In genomic region chr1:15152318-15153183, GRCh38 we compare ENCODE assay signal across 9 cellular contexts. TPM values are rescaled to one million over a fixed set of nuclear protein-coding genes. Genes with fewer than 3 reads are reported as not detected.
A peak's percentile ranks its signal among the peaks of the same experiment; 100 is the strongest.
DNase-seq lines count a peak whose midpoint lies in the region; ATAC-seq and TF ChIP-seq lines count a peak whose summit lies in the region.
"Had no signal": no experiment of that assay in that cellular context is flagged by ENCODE, and none has a peak within 500 bp of the region (broad histone marks: within the 10 kb centered on the region; RNA-seq: fewer than 3 reads in every experiment).

No MANE protein-coding gene starts in this region.

- H3K4me1 Mint-ChIP-seq in dendritic cell treated with granulocyte-macrophage colony-stimulating factor and Interleukin-4, amounts not matched to agents 40 ng/mL and 50 ng/mL, for 4 days (ENCODE audit: low read depth): peaks cover 68% of the 10 kb centered on the region

- H3K4me3 ChIP-seq in LNCaP clone FGC (ENCODE audit: low read depth, low read length) (peak overlapping the region; percentile 53), kidney epithelial cell (ENCODE audit: low read depth, low read length) (peak overlapping the region; percentile 75), skin epidermis (peak overlapping the region; percentile 61 to 85 (median 67))

- peak overlapping the region; percentile 94 for H3K27ac Mint-ChIP-seq in dendritic cell treated with granulocyte-macrophage colony-stimulating factor and Interleukin-4, amounts not matched to agents 40 ng/mL and 50 ng/mL, for 4 days

- H3K4me3 Mint-ChIP-seq in dendritic cell treated with granulocyte-macrophage colony-stimulating factor and Interleukin-4, amounts not matched to agents 40 ng/mL and 50 ng/mL, for 4 days: peak overlapping the region; percentile 96

- H3K9me3 Mint-ChIP-seq in dendritic cell treated with granulocyte-macrophage colony-stimulating factor and Interleukin-4, amounts not matched to agents 40 ng/mL and 50 ng/mL, for 4 days: no peaks in the 10 kb centered on the region

- peak overlapping the region; percentile 50 to 92 (median 82) for H3K27ac ChIP-seq in skin epidermis

- no peaks in the 10 kb centered on the region for H3K27me3 ChIP-seq in kidney epithelial cell (ENCODE audit: control insufficient read depth, insufficient read depth, low read length)

- H3K27me3 Mint-ChIP-seq in dendritic cell treated with granulocyte-macrophage colony-stimulating factor and Interleukin-4, amounts not matched to agents 40 ng/mL and 50 ng/mL, for 4 days: peaks cover 13% of the 10 kb centered on the region

- H3K36me3 ChIP-seq in kidney epithelial cell (ENCODE audit: control insufficient read depth, insufficient read depth, low read length): peaks cover 1% of the 10 kb centered on the region

- no peak for ATAC-seq in GM19035 (IDR thresholded peaks at IDR 0.05; ENCODE audit: unreplicated experiment)

- peak; percentile 64 for TF ChIP-seq CTCF in LNCaP clone FGC (IDR thresholded peaks at IDR 0.05; ENCODE audit: control insufficient read depth, extremely low read depth, insufficient read depth)
- peak; percentile 80 for TF ChIP-seq CTCF in kidney epithelial cell (IDR thresholded peaks at IDR 0.05; ENCODE audit: insufficient read depth, low read length, poor library complexity, severe bottlenecking)

- intact Hi-C loops in dendritic cell treated with granulocyte-macrophage colony-stimulating factor and Interleukin-4, amounts not matched to agents 40 ng/mL and 50 ng/mL, for 4 days (cut with micrococcal nuclease): loop anchor here (1.0 to 10.0 kb wide), 4 partner anchors 62 to 280 kb away; no protein-coding TSS in a partner anchor

- peak; percentile 82 for DNase-seq in DMS53 treated with DMSO at 0.1 percent for 48 hours (lab: John Stamatoyannopoulos, UW; ENCODE audit: unreplicated experiment)
- DNase-seq in LNCaP clone FGC (ENCODE audit: low read depth): peak; percentile 46
- DNase-seq in SHP77 treated with DMSO at 0.1 percent for 48 hours (lab: John Stamatoyannopoulos, UW): peak; percentile 69
- peak; percentile 72 for DNase-seq in kidney epithelial cell (ENCODE audit: low read depth)
- no peak for DNase-seq in activated gamma-delta T cell (lab: John Stamatoyannopoulos, UW)

- H3K36me3 Mint-ChIP-seq in dendritic cell treated with granulocyte-macrophage colony-stimulating factor and Interleukin-4, amounts not matched to agents 40 ng/mL and 50 ng/mL, for 4 days (ENCODE audit: low read depth): peaks cover 52% of the 10 kb centered on the region

RNA-seq across cellular contexts. Expression of gene TMEM51, which starts 1.0 kb away (rescaled TPM):
- 71.7 and 82.3 TPM in 2 replicates for total RNA-seq in kidney epithelial cell
- total RNA-seq: activated CD8-positive, alpha-beta memory T cell treated with anti-CD3 and anti-CD28 coated beads for 36 hours had no signal
